1 cellular context compared by ENCODE assay signal in the genomic region with DNA sequence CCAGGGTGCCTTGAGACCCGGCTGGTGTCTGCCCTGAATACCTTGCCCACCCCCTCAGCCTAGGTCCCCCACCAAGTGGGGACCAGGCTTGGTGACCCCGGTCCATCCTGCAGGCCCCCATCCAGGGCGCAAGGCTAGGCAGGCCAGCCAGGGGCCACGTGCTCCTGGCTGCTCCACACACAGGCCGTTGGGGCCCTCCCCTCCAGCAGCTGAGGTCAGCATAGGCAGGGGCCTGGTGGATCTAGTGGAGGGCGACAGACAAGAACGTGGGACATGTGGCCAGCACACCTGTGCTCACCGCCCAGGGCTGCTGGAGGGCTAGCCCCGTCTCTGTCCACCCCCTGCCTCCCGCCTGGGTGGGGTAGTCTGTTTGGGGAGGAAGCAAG.
A peak's percentile ranks its signal among the peaks of the same experiment; 100 is the strongest.
TF ChIP-seq lines count a peak whose summit lies in the region.

No MANE protein-coding gene starts in this region.

TF ChIP-seq in HepG2, 621 proteins besides CTCF, POLR2A, EP300 and RAD21 (continued from another document and continues in another):
- TF ChIP-seq REST (IDR thresholded peaks at IDR 0.05; ENCODE audit: borderline replicate concordance in 1 of 2, low read depth in 1 of 2, low read length in 2 of 2) (no peak), MTERF4 (CRISPR knock-in tag; IDR thresholded peaks at IDR 0.05) (0 out of 2 replicates have a peak, but pooled peaks have one; percentile 53), PHF8 (CRISPR knock-in tag; IDR thresholded peaks at IDR 0.05) (no peak), U2AF2 (IDR thresholded peaks at IDR 0.05; ENCODE audit: low read depth, low read length) (no peak), FOXJ3 (CRISPR knock-in tag; IDR thresholded peaks at IDR 0.05; ENCODE audit: borderline replicate concordance) (no peak), POLR2AphosphoS5 (IDR thresholded peaks at IDR 0.05; ENCODE audit: low read depth, low read length) (no peak), TGIF2 (CRISPR knock-in tag; IDR thresholded peaks at IDR 0.05) (no peak), XBP1 (CRISPR knock-in tag; IDR thresholded peaks at IDR 0.05) (no peak), FIP1L1 (IDR thresholded peaks at IDR 0.05; ENCODE audit: borderline replicate concordance, insufficient read depth, low read depth, low read length) (no peak), BRD4 (CRISPR knock-in tag; IDR thresholded peaks at IDR 0.05) (no peak), HIC2 (CRISPR knock-in tag; IDR thresholded peaks at IDR 0.05; ENCODE audit: low read depth) (no peak), ZNF547 (CRISPR knock-in tag; IDR thresholded peaks at IDR 0.05) (0 out of 2 replicates have a peak, but pooled peaks have one; percentile 58), ZNF24 (IDR thresholded peaks at IDR 0.05) (no peak), IRX3 (CRISPR knock-in tag; IDR thresholded peaks at IDR 0.05; ENCODE audit: borderline replicate concordance, low read depth) (no peak), ZNF7 (CRISPR knock-in tag; IDR thresholded peaks at IDR 0.05) (no peak), CEBPG (CRISPR knock-in tag; IDR thresholded peaks at IDR 0.05) (no peak), SALL1 (CRISPR knock-in tag; IDR thresholded peaks at IDR 0.05) (peak; percentile 46; the same call in 1 of the 2 replicates), RBAK (CRISPR knock-in tag; IDR thresholded peaks at IDR 0.05) (no peak), USF2 (IDR thresholded peaks at IDR 0.05; ENCODE audit: low read depth, low read length) (no peak), USF2 (CRISPR knock-in tag; IDR thresholded peaks at IDR 0.05; ENCODE audit: borderline replicate concordance) (peak; percentile 55; the same call in 1 of the 2 replicates), IRF9 (CRISPR knock-in tag; IDR thresholded peaks at IDR 0.05; ENCODE audit: borderline replicate concordance) (no peak), ZBTB49 (CRISPR knock-in tag; IDR thresholded peaks at IDR 0.05; ENCODE audit: borderline replicate concordance) (no peak), NR1H2 (CRISPR knock-in tag; IDR thresholded peaks at IDR 0.05; ENCODE audit: borderline replicate concordance, low read depth) (no peak), ZNF672 (CRISPR knock-in tag; IDR thresholded peaks at IDR 0.05) (no peak), ISX (CRISPR knock-in tag; conservative IDR thresholded peaks at IDR 0.05) (no peak), BORCS8-MEF2B (CRISPR knock-in tag; IDR thresholded peaks at IDR 0.05) (0 out of 2 replicates have a peak, but pooled peaks have one; percentile 23)
- TF ChIP-seq, protein P1, sequence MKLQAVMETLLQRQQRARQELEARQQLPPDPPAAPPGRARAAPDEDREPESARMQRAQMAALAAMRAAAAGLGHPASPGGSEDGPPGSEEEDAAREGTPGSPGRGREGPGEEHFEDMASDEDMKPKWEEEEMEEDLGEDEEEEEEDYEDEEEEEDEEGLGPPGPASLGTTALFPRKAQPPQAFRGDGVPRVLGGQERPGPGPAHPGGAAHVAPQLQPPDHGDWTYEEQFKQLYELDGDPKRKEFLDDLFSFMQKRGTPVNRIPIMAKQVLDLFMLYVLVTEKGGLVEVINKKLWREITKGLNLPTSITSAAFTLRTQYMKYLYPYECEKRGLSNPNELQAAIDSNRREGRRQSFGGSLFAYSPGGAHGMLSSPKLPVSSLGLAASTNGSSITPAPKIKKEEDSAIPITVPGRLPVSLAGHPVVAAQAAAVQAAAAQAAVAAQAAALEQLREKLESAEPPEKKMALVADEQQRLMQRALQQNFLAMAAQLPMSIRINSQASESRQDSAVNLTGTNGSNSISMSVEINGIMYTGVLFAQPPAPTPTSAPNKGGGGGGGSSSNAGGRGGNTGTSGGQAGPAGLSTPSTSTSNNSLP (IDR thresholded peaks at IDR 0.05; ENCODE audit: low read depth, low read length), result no peak
- TF ChIP-seq, protein P2, sequence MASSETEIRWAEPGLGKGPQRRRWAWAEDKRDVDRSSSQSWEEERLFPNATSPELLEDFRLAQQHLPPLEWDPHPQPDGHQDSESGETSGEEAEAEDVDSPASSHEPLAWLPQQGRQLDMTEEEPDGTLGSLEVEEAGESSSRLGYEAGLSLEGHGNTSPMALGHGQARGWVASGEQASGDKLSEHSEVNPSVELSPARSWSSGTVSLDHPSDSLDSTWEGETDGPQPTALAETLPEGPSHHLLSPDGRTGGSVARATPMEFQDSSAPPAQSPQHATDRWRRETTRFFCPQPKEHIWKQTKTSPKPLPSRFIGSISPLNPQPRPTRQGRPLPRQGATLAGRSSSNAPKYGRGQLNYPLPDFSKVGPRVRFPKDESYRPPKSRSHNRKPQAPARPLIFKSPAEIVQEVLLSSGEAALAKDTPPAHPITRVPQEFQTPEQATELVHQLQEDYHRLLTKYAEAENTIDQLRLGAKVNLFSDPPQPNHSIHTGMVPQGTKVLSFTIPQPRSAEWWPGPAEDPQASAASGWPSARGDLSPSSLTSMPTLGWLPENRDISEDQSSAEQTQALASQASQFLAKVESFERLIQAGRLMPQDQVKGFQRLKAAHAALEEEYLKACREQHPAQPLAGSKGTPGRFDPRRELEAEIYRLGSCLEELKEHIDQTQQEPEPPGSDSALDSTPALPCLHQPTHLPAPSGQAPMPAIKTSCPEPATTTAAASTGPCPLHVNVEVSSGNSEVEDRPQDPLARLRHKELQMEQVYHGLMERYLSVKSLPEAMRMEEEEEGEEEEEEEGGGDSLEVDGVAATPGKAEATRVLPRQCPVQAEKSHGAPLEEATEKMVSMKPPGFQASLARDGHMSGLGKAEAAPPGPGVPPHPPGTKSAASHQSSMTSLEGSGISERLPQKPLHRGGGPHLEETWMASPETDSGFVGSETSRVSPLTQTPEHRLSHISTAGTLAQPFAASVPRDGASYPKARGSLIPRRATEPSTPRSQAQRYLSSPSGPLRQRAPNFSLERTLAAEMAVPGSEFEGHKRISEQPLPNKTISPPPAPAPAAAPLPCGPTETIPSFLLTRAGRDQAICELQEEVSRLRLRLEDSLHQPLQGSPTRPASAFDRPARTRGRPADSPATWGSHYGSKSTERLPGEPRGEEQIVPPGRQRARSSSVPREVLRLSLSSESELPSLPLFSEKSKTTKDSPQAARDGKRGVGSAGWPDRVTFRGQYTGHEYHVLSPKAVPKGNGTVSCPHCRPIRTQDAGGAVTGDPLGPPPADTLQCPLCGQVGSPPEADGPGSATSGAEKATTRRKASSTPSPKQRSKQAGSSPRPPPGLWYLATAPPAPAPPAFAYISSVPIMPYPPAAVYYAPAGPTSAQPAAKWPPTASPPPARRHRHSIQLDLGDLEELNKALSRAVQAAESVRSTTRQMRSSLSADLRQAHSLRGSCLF (CRISPR knock-in tag; IDR thresholded peaks at IDR 0.05; ENCODE audit: borderline replicate concordance), result no peak
- TF ChIP-seq, protein P3, sequence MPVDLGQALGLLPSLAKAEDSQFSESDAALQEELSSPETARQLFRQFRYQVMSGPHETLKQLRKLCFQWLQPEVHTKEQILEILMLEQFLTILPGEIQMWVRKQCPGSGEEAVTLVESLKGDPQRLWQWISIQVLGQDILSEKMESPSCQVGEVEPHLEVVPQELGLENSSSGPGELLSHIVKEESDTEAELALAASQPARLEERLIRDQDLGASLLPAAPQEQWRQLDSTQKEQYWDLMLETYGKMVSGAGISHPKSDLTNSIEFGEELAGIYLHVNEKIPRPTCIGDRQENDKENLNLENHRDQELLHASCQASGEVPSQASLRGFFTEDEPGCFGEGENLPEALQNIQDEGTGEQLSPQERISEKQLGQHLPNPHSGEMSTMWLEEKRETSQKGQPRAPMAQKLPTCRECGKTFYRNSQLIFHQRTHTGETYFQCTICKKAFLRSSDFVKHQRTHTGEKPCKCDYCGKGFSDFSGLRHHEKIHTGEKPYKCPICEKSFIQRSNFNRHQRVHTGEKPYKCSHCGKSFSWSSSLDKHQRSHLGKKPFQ (CRISPR knock-in tag; IDR thresholded peaks at IDR 0.05; ENCODE audit: insufficient replicate concordance), result no peak
- TF ChIP-seq, protein P4, sequence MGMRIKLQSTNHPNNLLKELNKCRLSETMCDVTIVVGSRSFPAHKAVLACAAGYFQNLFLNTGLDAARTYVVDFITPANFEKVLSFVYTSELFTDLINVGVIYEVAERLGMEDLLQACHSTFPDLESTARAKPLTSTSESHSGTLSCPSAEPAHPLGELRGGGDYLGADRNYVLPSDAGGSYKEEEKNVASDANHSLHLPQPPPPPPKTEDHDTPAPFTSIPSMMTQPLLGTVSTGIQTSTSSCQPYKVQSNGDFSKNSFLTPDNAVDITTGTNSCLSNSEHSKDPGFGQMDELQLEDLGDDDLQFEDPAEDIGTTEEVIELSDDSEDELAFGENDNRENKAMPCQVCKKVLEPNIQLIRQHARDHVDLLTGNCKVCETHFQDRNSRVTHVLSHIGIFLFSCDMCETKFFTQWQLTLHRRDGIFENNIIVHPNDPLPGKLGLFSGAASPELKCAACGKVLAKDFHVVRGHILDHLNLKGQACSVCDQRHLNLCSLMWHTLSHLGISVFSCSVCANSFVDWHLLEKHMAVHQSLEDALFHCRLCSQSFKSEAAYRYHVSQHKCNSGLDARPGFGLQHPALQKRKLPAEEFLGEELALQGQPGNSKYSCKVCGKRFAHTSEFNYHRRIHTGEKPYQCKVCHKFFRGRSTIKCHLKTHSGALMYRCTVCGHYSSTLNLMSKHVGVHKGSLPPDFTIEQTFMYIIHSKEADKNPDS (CRISPR knock-in tag; IDR thresholded peaks at IDR 0.05), result no peak
